In the genomic region with DNA sequence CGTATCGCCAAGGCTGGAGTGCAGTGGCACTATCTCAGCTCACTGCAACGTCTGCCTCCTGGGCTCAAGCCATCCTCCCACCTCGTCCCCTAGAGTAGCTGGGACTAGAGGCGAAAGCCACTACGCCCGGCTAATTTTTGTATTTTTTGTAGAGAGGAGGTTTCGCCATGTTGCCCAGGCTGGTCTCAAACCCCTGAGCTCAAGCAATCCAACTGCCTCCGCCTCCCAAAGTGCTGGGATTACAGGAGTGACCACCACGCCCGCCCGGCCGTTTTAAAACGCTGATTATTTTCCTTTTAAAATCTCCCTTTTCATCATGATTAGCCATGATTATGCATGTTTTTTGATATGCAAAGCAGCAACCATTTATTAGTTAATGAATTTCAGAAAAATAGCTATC, we compare ENCODE assay signal across 9 cellular contexts. TPM values are rescaled to one million over a fixed set of nuclear protein-coding genes. Genes with fewer than 3 reads are reported as not detected.
DNase-seq lines count a peak whose midpoint lies in the region; ATAC-seq and TF ChIP-seq lines count a peak whose summit lies in the region.
"Had no signal": no experiment of that assay in that cellular context is flagged by ENCODE, and none has a peak within 500 bp of the region (broad histone marks: within the 10 kb centered on the region; RNA-seq: fewer than 3 reads in every experiment).

No MANE protein-coding gene starts in this region.

- H4K20me1 ChIP-seq in BLaER1 treated with 17β-estradiol and CSF1 and Interleukin-3, amounts not matched to agents 10 nM and 100 nM = peaks cover 0 to 28% (median 5%) of the 10 kb centered on the region in 11 experiments; a peak in 8 of 22 replicates

- H3K27me3 Mint-ChIP-seq in mesothelial cell of epicardium (ENCODE audit: low read depth) (no peaks in the 10 kb centered on the region), CD14-positive monocyte (ENCODE audit: low read depth in 3 of 3) (peaks cover 0 to 3% (median 0%) of the 10 kb centered on the region in 3 donors)

- no peak for DNase-seq in HFF-Myc (ENCODE audit: extremely low read depth, low read depth)
- no peak for DNase-seq in astrocyte of the spinal cord (ENCODE audit: low read depth, low spot score)
- no peak for DNase-seq in mesothelial cell of epicardium (ENCODE audit: low spot score in 2 of 2, unreplicated experiment in 2 of 2)
- no peak for DNase-seq in CD14-positive monocyte (ENCODE audit: low spot score)
- DNase-seq in stimulated activated CD4-positive, alpha-beta T cell treated with anti-CD3 and anti-CD28 coated beads, Interleukin-4, amount 100 ng/mL, for 1 hour = no peak
- DNase-seq in kidney tubule cell (ENCODE audit: low spot score) = no peak

- H3K4me1 ChIP-seq in BLaER1 treated with 17β-estradiol and CSF1 and Interleukin-3, amounts not matched to agents 10 nM and 100 nM = peaks cover 22 to 37% (median 32%) of the 10 kb centered on the region in 10 experiments

- peaks cover 13% of the 10 kb centered on the region for H3K36me3 Mint-ChIP-seq in mesothelial cell of epicardium
- peaks cover 9 to 16% of the 10 kb centered on the region in 2 donors for H3K36me3 Mint-ChIP-seq in CD14-positive monocyte

- peak overlapping the region; percentile 68 to 96 (median 87); a peak in 16 of 20 replicates for H3K4me3 ChIP-seq in BLaER1 treated with 17β-estradiol and CSF1 and Interleukin-3, amounts not matched to agents 10 nM and 100 nM
- H3K4me3 ChIP-seq in HFF-Myc (replicated peaks; ENCODE audit: low read depth, low read length) = peak overlapping the region; percentile 63; the same call in 1 of the 2 replicates
- H3K4me3 ChIP-seq in astrocyte of the spinal cord (ENCODE audit: low read depth, low read length) = peak overlapping the region; percentile 72

- no peak for ATAC-seq in HG03159 (IDR thresholded peaks at IDR 0.05; ENCODE audit: unreplicated experiment)
- ATAC-seq: Panc1 had no signal

- peak overlapping the region; percentile 57 for H3K4me3 Mint-ChIP-seq in mesothelial cell of epicardium
- no peak overlapping the region for H3K4me3 Mint-ChIP-seq in CD14-positive monocyte

- H3K9me3 ChIP-seq in BLaER1 treated with 17β-estradiol and CSF1 and Interleukin-3, amounts not matched to agents 10 nM and 100 nM (replicated peaks in 1 of 11) = no peaks in the 10 kb centered on the region

- peaks cover 29% of the 10 kb centered on the region for H3K4me1 Mint-ChIP-seq in mesothelial cell of epicardium
- H3K4me1 Mint-ChIP-seq in CD14-positive monocyte = peaks cover 29% of the 10 kb centered on the region

- intact Hi-C loops in CD14-positive monocyte (cut with micrococcal nuclease) = loop anchor here (5.0 to 10.0 kb wide), 6 partner anchors 63 to 666 kb away; a partner anchor contains a TSS

- in situ Hi-C loops in astrocyte of the spinal cord (cut with HindIII; ENCODE audit: low sequenced_read_pairs) = no loop called here

- no peak for TF ChIP-seq CTCF in HFF-Myc (IDR thresholded peaks at IDR 0.05; ENCODE audit: low read depth, low read length, missing control alignments)
- no peak for TF ChIP-seq CTCF in astrocyte of the spinal cord (IDR thresholded peaks at IDR 0.05; ENCODE audit: low read depth, low read length)
- no peak for TF ChIP-seq CTCF in mesothelial cell of epicardium (IDR thresholded peaks at IDR 0.05; ENCODE audit: unreplicated experiment)
- no peak for TF ChIP-seq CTCF in CD14-positive monocyte (IDR thresholded peaks at IDR 0.05)

- H3K36me3 ChIP-seq in BLaER1 treated with 17β-estradiol and CSF1 and Interleukin-3, amounts not matched to agents 10 nM and 100 nM = peaks cover 10 to 47% (median 42%) of the 10 kb centered on the region in 11 experiments

- H3K27ac Mint-ChIP-seq in mesothelial cell of epicardium (peak overlapping the region; percentile 62), CD14-positive monocyte (no peak overlapping the region)

- H3K27ac ChIP-seq in BLaER1 treated with 17β-estradiol and CSF1 and Interleukin-3, amounts not matched to agents 10 nM and 100 nM = peak overlapping the region in 7 of 11 experiments; percentile 99 to 100 (median 100); a peak in 9 of 22 replicates

- H3K4me2 ChIP-seq in BLaER1 treated with 17β-estradiol and CSF1 and Interleukin-3, amounts not matched to agents 10 nM and 100 nM = peak overlapping the region; percentile 81 to 99 (median 94)

- peak overlapping the region; percentile 29 to 100 (median 99); a peak in 18 of 22 replicates for H3K9ac ChIP-seq in BLaER1 treated with 17β-estradiol and CSF1 and Interleukin-3, amounts not matched to agents 10 nM and 100 nM

- no peaks in the 10 kb centered on the region for H3K27me3 ChIP-seq in BLaER1 treated with 17β-estradiol and CSF1 and Interleukin-3, amounts not matched to agents 10 nM and 100 nM

- no peaks in the 10 kb centered on the region for H3K9me3 Mint-ChIP-seq in mesothelial cell of epicardium
- no peaks in the 10 kb centered on the region for H3K9me3 Mint-ChIP-seq in CD14-positive monocyte

RNA-seq across cellular contexts. Expression of a gene that starts 2.2 kb away (rescaled TPM):
- 38.9 to 41.0 TPM (median 40.6 TPM) in 3 replicates for total RNA-seq in mesothelial cell of epicardium
- polyA plus RNA-seq in CD14-positive monocyte = 1 to 10 TPM; 4.8 to 8.3 TPM
